8 cellular contexts compared by ENCODE assay signal in the genomic region with DNA sequence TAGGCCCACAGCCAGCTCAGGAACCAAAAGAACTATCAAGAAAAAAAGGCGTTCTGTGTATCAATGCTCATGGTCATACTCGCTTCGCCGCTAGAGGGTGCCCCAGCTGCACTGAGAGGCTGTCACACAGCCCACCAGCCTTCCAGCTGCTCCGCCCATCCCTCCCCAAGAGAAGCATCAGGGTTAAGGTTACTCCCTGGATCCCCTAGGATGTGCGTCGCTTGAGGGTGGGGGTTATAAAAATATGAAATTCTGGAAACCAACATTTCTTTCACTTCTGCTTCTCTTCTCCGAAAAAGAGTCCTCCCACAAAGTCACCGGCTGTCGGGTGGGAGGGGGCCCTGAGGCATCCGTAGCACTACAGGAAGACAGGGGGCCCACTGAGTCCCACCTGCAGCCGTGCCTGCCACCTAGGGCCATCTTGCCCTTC. TPM values are rescaled to one million over a fixed set of nuclear protein-coding genes. Genes with fewer than 3 reads are reported as not detected.
A peak's percentile ranks its signal among the peaks of the same experiment; 100 is the strongest.
DNase-seq lines count a peak whose midpoint lies in the region; ATAC-seq and TF ChIP-seq lines count a peak whose summit lies in the region.

No MANE protein-coding gene starts in this region.

- peak; percentile 51 to 57 for ATAC-seq in naive thymus-derived CD8-positive, alpha-beta T cell
- ATAC-seq in HG02588 (IDR thresholded peaks at IDR 0.05; ENCODE audit: unreplicated experiment), result no peak

- DNase-seq in GDM1 (lab: John Stamatoyannopoulos, UW) (peak; percentile 69), RWPE1 (ENCODE audit: low spot score) (peak; percentile 59), fibroblast of peridontal ligament (ENCODE audit: extremely low read depth) (peak; percentile 83)
- peak; percentile 73 to 76 for DNase-seq in activated T-helper 1 cell treated with anti-CD3 and anti-CD28 coated beads, Interleukin-2, amount 50 U/mL, for 16 hours (ENCODE audit: low read depth in 1 of 2, low spot score in 1 of 2)
- DNase-seq in naive thymus-derived CD8-positive, alpha-beta T cell, result peak; percentile 72 to 92 (median 80)
- peak; percentile 63 to 86 for DNase-seq in stimulated activated CD8-positive, alpha-beta memory T cell treated with anti-CD3 and anti-CD28 coated beads, Interleukin-7, amount 100 ng/mL, for 48 hours (ENCODE audit: extremely low read depth in 1 of 2, low read depth in 1 of 2)

- H3K27me3 Mint-ChIP-seq in naive thymus-derived CD8-positive, alpha-beta T cell, result peaks cover 0 to 6% (median 0%) of the 10 kb centered on the region in 5 donors

- H3K27ac ChIP-seq in RWPE1, result peak overlapping the region; percentile 79

- peaks cover 26 to 56% (median 53%) of the 10 kb centered on the region in 4 donors for H3K4me1 Mint-ChIP-seq in naive thymus-derived CD8-positive, alpha-beta T cell

- no peaks in the 10 kb centered on the region for H3K9me3 Mint-ChIP-seq in naive thymus-derived CD8-positive, alpha-beta T cell

- H3K4me3 Mint-ChIP-seq in naive thymus-derived CD8-positive, alpha-beta T cell, result peak overlapping the region; percentile 82 to 97 (median 89)

- CTCF ChIA-PET in RWPE1 (lab: Yijun Ruan, JAX), result interaction anchor here (0.6 to 2.4 kb wide), 15 partner anchors 9 to 838 kb away, joined by 3 to 14 read pairs (median 4); partner anchors contain the start of genes APOBEC3B and APOBEC3C

- peak overlapping the region; percentile 53 to 92 (median 86) for H3K27ac Mint-ChIP-seq in naive thymus-derived CD8-positive, alpha-beta T cell

- H3K36me3 Mint-ChIP-seq in naive thymus-derived CD8-positive, alpha-beta T cell, result peaks cover 0 to 21% (median 0%) of the 10 kb centered on the region in 3 donors

- POLR2A ChIA-PET in RWPE1 (lab: Yijun Ruan, JAX; ENCODE audit: low non-redundant PET), result no interaction called here
- POLR2A ChIA-PET in naive thymus-derived CD8-positive, alpha-beta T cell (lab: Charles Lee), result interaction anchor here (0.6 to 3.0 kb wide), 10 partner anchors 28 to 448 kb away, joined by 3 to 30 read pairs (median 6); partner anchors contain the start of genes CBX7, GTPBP1, RPL3 and TOMM22

- TF ChIP-seq CTCF in LNCAP (IDR thresholded peaks at IDR 0.05) (peak; percentile 93), RWPE1 (conservative IDR thresholded peaks at IDR 0.05; ENCODE audit: low read depth) (peak; percentile 95)

RNA-seq across cellular contexts. Expression of gene CBX6, which starts 1.7 kb away (rescaled TPM):
- total RNA-seq in naive thymus-derived CD8-positive, alpha-beta T cell, result 10 to 100 TPM; 66.7 TPM
- polyA plus RNA-seq in naive thymus-derived CD8-positive, alpha-beta T cell, result 1 to 10 TPM; 5.8 to 6.5 (median 6.4) TPM

RNA-seq across cellular contexts. Expression of gene NPTXR, which starts 26.5 kb away (rescaled TPM):
- total RNA-seq in naive thymus-derived CD8-positive, alpha-beta T cell, result 10 to 100 TPM; 11.3 to 12.6 TPM
- polyA plus RNA-seq in naive thymus-derived CD8-positive, alpha-beta T cell, result 1 to 10 TPM in 1 of 3 donors, under 1 TPM in 2; 0.73 to 1.1 (median 0.87) TPM
